In the genomic region with DNA sequence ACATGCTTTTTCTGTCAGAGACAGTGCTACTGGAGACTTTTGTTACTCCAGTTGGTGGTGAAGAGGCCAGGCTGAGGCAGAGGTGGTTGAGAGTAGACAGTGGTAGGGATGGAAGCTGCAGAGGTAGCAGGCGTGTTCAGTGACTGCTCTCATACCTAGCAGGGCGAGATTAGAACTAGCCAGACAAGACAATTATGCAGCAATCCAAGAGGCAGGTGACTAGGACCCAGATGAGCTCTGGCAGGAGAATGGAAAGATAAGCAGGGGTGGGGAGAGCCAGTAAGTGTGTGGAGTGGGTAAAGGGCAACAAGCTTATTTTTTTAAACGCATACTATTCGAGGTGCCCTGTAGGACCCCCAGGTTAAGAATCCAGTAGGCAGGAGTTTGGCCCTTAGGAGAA, we compare ENCODE assay signal across 1 cellular context.
TF ChIP-seq lines count a peak whose summit lies in the region.

No MANE protein-coding gene starts in this region.

TF ChIP-seq in K562, 482 proteins besides CTCF, POLR2A, EP300 and RAD21:
- TF ChIP-seq, protein P1, sequence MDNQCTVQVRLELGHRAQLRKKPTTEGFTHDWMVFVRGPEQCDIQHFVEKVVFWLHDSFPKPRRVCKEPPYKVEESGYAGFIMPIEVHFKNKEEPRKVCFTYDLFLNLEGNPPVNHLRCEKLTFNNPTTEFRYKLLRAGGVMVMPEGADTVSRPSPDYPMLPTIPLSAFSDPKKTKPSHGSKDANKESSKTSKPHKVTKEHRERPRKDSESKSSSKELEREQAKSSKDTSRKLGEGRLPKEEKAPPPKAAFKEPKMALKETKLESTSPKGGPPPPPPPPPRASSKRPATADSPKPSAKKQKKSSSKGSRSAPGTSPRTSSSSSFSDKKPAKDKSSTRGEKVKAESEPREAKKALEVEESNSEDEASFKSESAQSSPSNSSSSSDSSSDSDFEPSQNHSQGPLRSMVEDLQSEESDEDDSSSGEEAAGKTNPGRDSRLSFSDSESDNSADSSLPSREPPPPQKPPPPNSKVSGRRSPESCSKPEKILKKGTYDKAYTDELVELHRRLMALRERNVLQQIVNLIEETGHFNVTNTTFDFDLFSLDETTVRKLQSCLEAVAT (IDR thresholded peaks at IDR 0.05) = no peak
- TF ChIP-seq BCOR (IDR thresholded peaks at IDR 0.05) (no peak), ZNF133 (CRISPR knock-in tag; IDR thresholded peaks at IDR 0.05) (no peak)
- TF ChIP-seq, protein P2, sequence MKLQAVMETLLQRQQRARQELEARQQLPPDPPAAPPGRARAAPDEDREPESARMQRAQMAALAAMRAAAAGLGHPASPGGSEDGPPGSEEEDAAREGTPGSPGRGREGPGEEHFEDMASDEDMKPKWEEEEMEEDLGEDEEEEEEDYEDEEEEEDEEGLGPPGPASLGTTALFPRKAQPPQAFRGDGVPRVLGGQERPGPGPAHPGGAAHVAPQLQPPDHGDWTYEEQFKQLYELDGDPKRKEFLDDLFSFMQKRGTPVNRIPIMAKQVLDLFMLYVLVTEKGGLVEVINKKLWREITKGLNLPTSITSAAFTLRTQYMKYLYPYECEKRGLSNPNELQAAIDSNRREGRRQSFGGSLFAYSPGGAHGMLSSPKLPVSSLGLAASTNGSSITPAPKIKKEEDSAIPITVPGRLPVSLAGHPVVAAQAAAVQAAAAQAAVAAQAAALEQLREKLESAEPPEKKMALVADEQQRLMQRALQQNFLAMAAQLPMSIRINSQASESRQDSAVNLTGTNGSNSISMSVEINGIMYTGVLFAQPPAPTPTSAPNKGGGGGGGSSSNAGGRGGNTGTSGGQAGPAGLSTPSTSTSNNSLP (IDR thresholded peaks at IDR 0.05; ENCODE audit: borderline replicate concordance, low read depth, low read length) = no peak
